27 cellular contexts compared by ENCODE assay signal in genomic region chr14:49578141-49578540, GRCh38.
"Had no signal": no experiment of that assay in that cellular context is flagged by ENCODE, and none has a peak within 500 bp of the region (broad histone marks: within the 10 kb centered on the region; RNA-seq: fewer than 3 reads in every experiment).

No MANE protein-coding gene starts in this region.

- H3K27me3 Mint-ChIP-seq: activated naive CD4-positive, alpha-beta T cell treated with anti-CD3 and anti-CD28 coated beads, Interleukin-2, amount 10 ng/mL, durations not matched to agents 7 days and 5 days; progenitor cell of endocrine pancreas; stimulated activated naive CD8-positive, alpha-beta T cell treated with anti-CD3 and anti-CD28 coated beads, Interleukin-15, Interleukin-2, amounts not matched to agents 100 ng/mL and 50 ng/mL, for 24 hours; type B pancreatic cell had no signal

- H3K36me3 ChIP-seq: ovary, uterus had no signal

- H3K4me1 ChIP-seq: left ventricle myocardium inferior, uterus had no signal

- H3K9me3 ChIP-seq: esophagus squamous epithelium, left ventricle myocardium inferior, mucosa of descending colon, ovary, thoracic aorta, uterus had no signal

- DNase-seq: activated CD4-positive, alpha-beta T cell treated with anti-CD3 and anti-CD28 coated beads for 4 hours; activated CD4-positive, alpha-beta T cell treated with anti-CD3 and anti-CD28 coated beads, Interleukin-2, amount 50 U/mL, for 4 hours; activated effector memory CD4-positive, alpha-beta T cell treated with anti-CD3 and anti-CD28 coated beads, Interleukin-2, amount 50 U/mL, for 16 hours; activated naive CD4-positive, alpha-beta T cell treated with anti-CD3 and anti-CD28 coated beads, Interleukin-2, amount 10 ng/mL, durations not matched to agents 7 days and 5 days; activated T-cell treated with anti-CD3 and anti-CD28 coated beads, Interleukin-2, amount 50 U/mL, for 72 hours; amygdala; central memory CD4-positive, alpha-beta T cell; effector CD8-positive, alpha-beta T cell; esophagus squamous epithelium; foreskin melanocyte; left ventricle myocardium inferior; mesendoderm; mucosa of descending colon; ovary; retina; stimulated activated CD4-positive, alpha-beta T cell treated with anti-CD3 and anti-CD28 coated beads, Interleukin-12 subunit alpha, Interleukin-12 subunit beta, amount 100 ng/mL, for 4 hours; stimulated activated CD4-positive, alpha-beta T cell treated with anti-CD3 and anti-CD28 coated beads, Interleukin-4, amount 100 ng/mL, for 1 hour; uterus had no signal

- H3K9me3 Mint-ChIP-seq: activated naive CD4-positive, alpha-beta T cell treated with anti-CD3 and anti-CD28 coated beads, Interleukin-2, amount 10 ng/mL, durations not matched to agents 7 days and 5 days; activated T-cell treated with anti-CD3 and anti-CD28 coated beads, Interleukin-2, amount 50 U/mL, for 72 hours; stimulated activated naive CD8-positive, alpha-beta T cell treated with anti-CD3 and anti-CD28 coated beads, Interleukin-15, Interleukin-2, amounts not matched to agents 100 ng/mL and 50 ng/mL, for 24 hours; type B pancreatic cell had no signal

- H3K27me3 ChIP-seq: esophagus squamous epithelium, ovary, uterus had no signal

- ATAC-seq: mucosa of descending colon, sciatic nerve had no signal

- H3K4me3 Mint-ChIP-seq: activated naive CD4-positive, alpha-beta T cell treated with anti-CD3 and anti-CD28 coated beads, Interleukin-2, amount 10 ng/mL, durations not matched to agents 7 days and 5 days; activated T-cell treated with anti-CD3 and anti-CD28 coated beads, Interleukin-2, amount 50 U/mL, for 72 hours; stimulated activated naive CD8-positive, alpha-beta T cell treated with anti-CD3 and anti-CD28 coated beads, Interleukin-15, Interleukin-2, amounts not matched to agents 100 ng/mL and 50 ng/mL, for 24 hours; type B pancreatic cell had no signal

- H3K27ac ChIP-seq: epithelial cell of prostate, esophagus squamous epithelium, left ventricle myocardium inferior, ovary, skin epidermis, thoracic aorta, uterus, VCaP had no signal

- H3K4me3 ChIP-seq: esophagus squamous epithelium, left ventricle myocardium inferior, lung, mucosa of descending colon, ovary, skin epidermis, thoracic aorta, uterus had no signal

- H3K27ac Mint-ChIP-seq: progenitor cell of endocrine pancreas; stimulated activated naive CD8-positive, alpha-beta T cell treated with anti-CD3 and anti-CD28 coated beads, Interleukin-15, Interleukin-2, amounts not matched to agents 100 ng/mL and 50 ng/mL, for 24 hours; type B pancreatic cell had no signal
